ENCODE assay signal across 8 cellular contexts in the genomic region with DNA sequence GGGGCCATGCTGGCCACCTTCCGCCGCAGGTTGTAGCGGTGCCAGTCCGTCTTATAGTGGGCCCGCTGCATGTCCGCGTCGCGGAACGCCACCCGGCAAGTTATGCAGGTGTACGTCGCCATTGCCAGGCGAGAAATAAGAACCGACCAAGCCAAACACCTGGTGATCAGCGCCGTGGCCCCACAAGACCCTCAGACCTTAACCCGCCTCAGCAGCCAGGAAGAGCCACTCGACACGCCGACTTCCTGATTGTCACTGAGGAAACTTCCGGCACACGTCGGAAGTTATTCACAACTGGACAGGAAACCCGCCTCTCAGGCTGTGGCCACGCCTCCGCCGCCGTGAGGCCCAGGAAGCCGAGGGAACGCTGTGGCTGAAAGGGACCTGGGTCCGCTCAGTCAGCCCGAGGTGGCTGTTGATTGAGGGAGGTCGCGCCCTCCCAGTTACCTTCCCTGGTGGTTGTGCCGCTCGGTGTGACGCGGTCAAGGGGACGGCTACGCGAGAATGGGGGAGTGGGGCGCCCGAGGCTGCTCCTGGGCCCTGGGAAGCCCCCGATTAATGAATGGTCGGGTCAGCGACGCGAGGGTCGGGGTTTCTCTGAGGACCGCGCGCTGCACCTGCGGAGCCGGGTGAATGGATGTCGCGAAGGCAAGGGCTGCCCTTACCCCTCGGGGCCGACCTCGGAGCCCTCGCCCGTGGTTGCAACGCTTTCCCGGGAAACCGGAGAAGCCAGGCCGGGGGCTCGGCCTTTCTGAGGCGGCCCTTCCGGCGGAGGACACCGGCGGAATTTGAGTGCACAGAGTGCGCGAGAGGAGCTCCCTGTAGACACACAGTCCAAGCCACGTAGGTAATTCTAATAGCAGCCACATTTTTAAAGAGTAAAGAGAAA. TPM values are rescaled to one million over a fixed set of nuclear protein-coding genes. Genes with fewer than 3 reads are reported as not detected.
DNase-seq lines count a peak whose midpoint lies in the region; ATAC-seq and TF ChIP-seq lines count a peak whose summit lies in the region.

A gene with protein sequence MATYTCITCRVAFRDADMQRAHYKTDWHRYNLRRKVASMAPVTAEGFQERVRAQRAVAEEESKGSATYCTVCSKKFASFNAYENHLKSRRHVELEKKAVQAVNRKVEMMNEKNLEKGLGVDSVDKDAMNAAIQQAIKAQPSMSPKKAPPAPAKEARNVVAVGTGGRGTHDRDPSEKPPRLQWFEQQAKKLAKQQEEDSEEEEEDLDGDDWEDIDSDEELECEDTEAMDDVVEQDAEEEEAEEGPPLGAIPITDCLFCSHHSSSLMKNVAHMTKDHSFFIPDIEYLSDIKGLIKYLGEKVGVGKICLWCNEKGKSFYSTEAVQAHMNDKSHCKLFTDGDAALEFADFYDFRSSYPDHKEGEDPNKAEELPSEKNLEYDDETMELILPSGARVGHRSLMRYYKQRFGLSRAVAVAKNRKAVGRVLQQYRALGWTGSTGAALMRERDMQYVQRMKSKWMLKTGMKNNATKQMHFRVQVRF (minus strand): TSS at position 257 of the 889 bp plus-strand sequence. CDS start 135 bp downstream, at position 122.

- DNase-seq in NCI-H187 treated with DMSO at 0.1 percent for 48 hours (lab: John Stamatoyannopoulos, UW) (peak; percentile 29), T-helper 2 cell (peak; percentile 70 to 96 (median 83)), left ventricle myocardium superior (peak; percentile 95), psoas muscle (peak; percentile 90 to 95)

- WGBS in psoas muscle, 3 donors: 0 to 1% (median 0%) methylated on average over 69 to 75 of the region's 75 CpGs
- WGBS in urinary bladder: under 1% methylated on average over 75 of the region's 75 CpGs

- H3K36me3 ChIP-seq in psoas muscle (ENCODE audit: insufficient read depth in 1 of 2, low read depth in 1 of 2) (peaks cover 9 to 27% of the 10 kb centered on the region in 2 donors), urinary bladder (ENCODE audit: insufficient read depth) (peaks cover 2% of the 10 kb centered on the region)

- peak within 1 kb of the TSS; percentile 83 for H3K4me3 ChIP-seq in psoas muscle
- H3K4me3 ChIP-seq in urinary bladder (ENCODE audit: low read depth, low read length): peak within 1 kb of the TSS; percentile 90

- peak; percentile 99 for TF ChIP-seq POLR2A in GM18505 (IDR thresholded peaks at IDR 0.05; ENCODE audit: borderline replicate concordance, extremely low read depth, insufficient read depth, insufficient read length)

- no peaks in the 10 kb centered on the region for H3K9me3 ChIP-seq in psoas muscle

- H3K4me1 ChIP-seq in psoas muscle: peaks cover 77% of the 10 kb centered on the region
- peaks cover 6% of the 10 kb centered on the region for H3K4me1 ChIP-seq in urinary bladder (ENCODE audit: insufficient read depth)

- intact Hi-C loops in left ventricle myocardium superior (cut with micrococcal nuclease): no loop called here
- intact Hi-C loops in psoas muscle (cut with DNase I): loop anchor here in 1 of 2 donors (5.0 to 10.0 kb wide), 2 partner anchors 202 to 739 kb away; no protein-coding TSS in a partner anchor

- H3K27ac ChIP-seq in angular gyrus (ENCODE audit: low read depth, low read length) (peak within 1 kb of the TSS; percentile 32), psoas muscle (peak within 1 kb of the TSS; percentile 89), urinary bladder (ENCODE audit: low read depth) (peak within 1 kb of the TSS; percentile 58)

- H3K27me3 ChIP-seq in psoas muscle (ENCODE audit: insufficient read depth in 3 of 3, low read length in 2 of 3): no peaks in the 10 kb centered on the region

- ATAC-seq in GM18505 (IDR thresholded peaks at IDR 0.05; ENCODE audit: unreplicated experiment): peak; percentile 83
- ATAC-seq in HG02970 (IDR thresholded peaks at IDR 0.05; ENCODE audit: low FRiP score, unreplicated experiment): peak; percentile 89
- ATAC-seq in left ventricle myocardium superior: peak; percentile 88
- peak; percentile 81 to 89 (median 86) for ATAC-seq in psoas muscle

- no peak for TF ChIP-seq CTCF in psoas muscle (IDR thresholded peaks at IDR 0.05)

RNA-seq across cellular contexts. Expression of the gene that starts here (rescaled TPM):
- total RNA-seq in left ventricle myocardium superior: 58.4 TPM
- total RNA-seq in psoas muscle: 10 to 100 TPM; 11.8 to 77.2 (median 24.7) TPM
- 100 to 1,000 TPM in 1 of 3 donors, 10 to 100 TPM in 2; 43.5 to 142 (median 75.8) TPM for polyA plus RNA-seq in psoas muscle
- 18.1 TPM for total RNA-seq in urinary bladder
- polyA plus RNA-seq in urinary bladder: 31.4 TPM

Comparison
In these comparisons a context has a peak if more than half of its experiments do, and no peak if none do; other contexts are left out.
1. Peak in every context shown above with its lines: DNase-seq, ATAC-seq, H3K4me3 ChIP-seq and H3K27ac ChIP-seq.
2. DNase-seq: peak in every context shown above with its lines; median percentile 95 in left ventricle myocardium superior; 92 in psoas muscle; 83 in T-helper 2 cell; 29 in NCI-H187 treated with DMSO at 0.1 percent for 48 hours.
3. H3K27ac ChIP-seq: peak in every context shown above with its lines; median percentile 89 in psoas muscle; 58 in urinary bladder; 32 in angular gyrus.